In the genomic region with DNA sequence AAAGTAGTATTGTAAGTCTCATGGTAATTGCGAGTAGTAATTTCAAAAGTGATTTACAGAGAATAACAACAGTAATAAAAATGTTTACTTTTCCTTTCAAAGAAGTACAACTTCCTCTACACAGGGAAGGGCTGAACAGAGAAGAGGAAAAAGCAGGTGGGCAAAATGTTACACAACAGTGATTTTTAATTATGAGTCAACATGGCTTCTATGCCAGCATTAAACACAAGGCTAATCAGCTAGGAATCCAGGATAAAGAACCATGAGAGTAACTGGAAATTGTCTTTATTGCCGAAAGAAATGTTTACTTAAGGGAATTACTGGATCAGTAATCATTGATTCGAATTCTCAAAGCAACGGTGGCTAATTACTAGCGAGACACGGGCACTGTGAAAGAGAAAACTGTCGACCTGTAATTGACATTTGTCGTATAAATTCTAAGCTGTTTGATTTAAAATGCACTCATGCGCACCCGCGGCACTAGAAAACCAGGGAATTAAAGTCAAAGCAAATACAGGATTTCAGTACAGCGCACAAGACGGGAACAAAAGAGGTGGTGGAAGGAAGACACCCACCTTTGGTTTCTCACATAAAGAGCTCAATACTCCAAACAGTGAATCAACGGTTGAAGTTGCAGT, we compare ENCODE assay signal across 8 cellular contexts.
DNase-seq lines count a peak whose midpoint lies in the region; ATAC-seq and TF ChIP-seq lines count a peak whose summit lies in the region.

No MANE protein-coding gene starts in this region.

- H3K27me3 ChIP-seq in brain microvascular endothelial cell (replicated peaks) (no peaks in the 10 kb centered on the region), stomach smooth muscle (ENCODE audit: control insufficient read depth in 1 of 2, insufficient read depth in 2 of 2, low read length in 2 of 2) (no peaks in the 10 kb centered on the region)

- H3K36me3 ChIP-seq in brain microvascular endothelial cell (replicated peaks) (no peaks in the 10 kb centered on the region), stomach smooth muscle (ENCODE audit: control insufficient read depth in 2 of 2, insufficient read depth in 2 of 2, low read length in 2 of 2) (no peaks in the 10 kb centered on the region)

- H3K27ac ChIP-seq in brain microvascular endothelial cell (peak overlapping the region; percentile 75), stomach smooth muscle (ENCODE audit: low read length) (peak overlapping the region; percentile 86)

- no peak for TF ChIP-seq CTCF in brain microvascular endothelial cell (IDR thresholded peaks at IDR 0.05; ENCODE audit: low read depth, low read length, missing control alignments)

- no peaks in the 10 kb centered on the region for H3K9me3 ChIP-seq in stomach smooth muscle (ENCODE audit: control insufficient read depth in 2 of 2, low read length in 2 of 2)

- peak overlapping the region; percentile 67 to 82 for H3K9ac ChIP-seq in stomach smooth muscle (ENCODE audit: low read length in 2 of 2)

- peak; percentile 4 for ATAC-seq in GM19438 (IDR thresholded peaks at IDR 0.05; ENCODE audit: low read depth, unreplicated experiment)
- no peak for ATAC-seq in HG03565 (IDR thresholded peaks at IDR 0.05; ENCODE audit: unreplicated experiment)

- in situ Hi-C loops in brain microvascular endothelial cell (cut with HindIII; ENCODE audit: low pct_ligation_motif_present, low sequenced_read_pairs): no loop called here

- H3K4me3 ChIP-seq in brain microvascular endothelial cell (ENCODE audit: low read depth, low read length) (peak overlapping the region; percentile 72), stomach smooth muscle (ENCODE audit: low read length in 2 of 2) (peak overlapping the region; percentile 42 to 79)

- DNase-seq in AG08395 (ENCODE audit: low spot score): peak; percentile 21
- DNase-seq in NCI-H526 (lab: John Stamatoyannopoulos, UW): peak; percentile 71 to 74
- DNase-seq in brain microvascular endothelial cell: peak; percentile 21
- DNase-seq in left kidney (ENCODE audit: low read depth, low spot score): peak; percentile 84
- DNase-seq in activated CD8-positive, alpha-beta memory T cell treated with anti-CD3 and anti-CD28 coated beads, Interleukin-2, amount 50 U/mL, for 4 hours: no peak

- H3K4me1 ChIP-seq in stomach smooth muscle (ENCODE audit: control insufficient read depth, insufficient read depth, low read length): peaks cover 19% of the 10 kb centered on the region
